ENCODE assay signal across 10 cellular contexts in genomic region chr12:11555743-11556625, GRCh38.
DNase-seq lines count a peak whose midpoint lies in the region; ATAC-seq and TF ChIP-seq lines count a peak whose summit lies in the region.
"Had no signal": no experiment of that assay in that cellular context is flagged by ENCODE, and none has a peak within 500 bp of the region (broad histone marks: within the 10 kb centered on the region; RNA-seq: fewer than 3 reads in every experiment).

No MANE protein-coding gene starts in this region.

- POLR2A ChIA-PET in HEK293 (lab: Yijun Ruan, JAX): no interaction called here
- POLR2A ChIA-PET in activated naive CD8-positive, alpha-beta T cell treated with anti-CD3 and anti-CD28 coated beads, Interleukin-2, amount 10 ng/mL, durations not matched to agents 7 days and 5 days (lab: Charles Lee): interaction anchor here (0.6 to 2.6 kb wide), 2 partner anchors 8 to 10 kb away, joined by 4 to 17 read pairs; no protein-coding TSS in a partner anchor

- H3K27me3 Mint-ChIP-seq in CD4-positive, CD25-positive, alpha-beta regulatory T cell: peaks cover 21% of the 10 kb centered on the region
- peaks cover 7% of the 10 kb centered on the region for H3K27me3 Mint-ChIP-seq in activated naive CD8-positive, alpha-beta T cell treated with anti-CD3 and anti-CD28 coated beads, Interleukin-2, amount 10 ng/mL, durations not matched to agents 7 days and 5 days
- H3K27me3 Mint-ChIP-seq in mesothelial cell of epicardium (ENCODE audit: low read depth) (no peaks in the 10 kb centered on the region), neural progenitor cell (ENCODE audit: insufficient read depth, low read depth) (no peaks in the 10 kb centered on the region)
- H3K27me3 Mint-ChIP-seq: brain had no signal

- no peak overlapping the region for H3K4me2 ChIP-seq in neural progenitor cell

- peaks cover 5% of the 10 kb centered on the region for H3K27me3 ChIP-seq in CD4-positive, CD25-positive, alpha-beta regulatory T cell (ENCODE audit: control insufficient read depth, insufficient read depth, low read length)
- H3K27me3 ChIP-seq in SJCRH30 (no peaks in the 10 kb centered on the region), neural progenitor cell (no peaks in the 10 kb centered on the region)

- CTCF ChIA-PET in HEK293 (lab: Yijun Ruan, JAX): interaction anchor here (0.6 to 2.2 kb wide), 7 partner anchors 10 to 477 kb away, joined by 3 to 18 read pairs (median 4); no protein-coding TSS in a partner anchor

- peak overlapping the region; percentile 8 for H3K4me3 ChIP-seq in CD4-positive, CD25-positive, alpha-beta regulatory T cell (ENCODE audit: low read depth, low read length)
- H3K4me3 ChIP-seq in HEK293 (ENCODE audit: low read depth, low read length): no peak overlapping the region
- no peak overlapping the region for H3K4me3 ChIP-seq in SJCRH30
- H3K4me3 ChIP-seq in neural progenitor cell: no peak overlapping the region

- H4K20me1 ChIP-seq in neural progenitor cell (ENCODE audit: low read depth): no peaks in the 10 kb centered on the region

- no peaks in the 10 kb centered on the region for H3K36me3 ChIP-seq in CD4-positive, CD25-positive, alpha-beta regulatory T cell (ENCODE audit: control insufficient read depth, insufficient read depth, low read length)
- H3K36me3 ChIP-seq in HEK293 (ENCODE audit: control insufficient read depth in 2 of 2, insufficient read depth in 1 of 2, low read length in 2 of 2) (no peaks in the 10 kb centered on the region), SJCRH30 (no peaks in the 10 kb centered on the region), neural progenitor cell (no peaks in the 10 kb centered on the region)

- peak overlapping the region in 1 of 4 donors; percentile 47 for H3K4me3 Mint-ChIP-seq in CD4-positive, CD25-positive, alpha-beta regulatory T cell
- H3K4me3 Mint-ChIP-seq in activated naive CD8-positive, alpha-beta T cell treated with anti-CD3 and anti-CD28 coated beads, Interleukin-2, amount 10 ng/mL, durations not matched to agents 7 days and 5 days: peak overlapping the region; percentile 63
- H3K4me3 Mint-ChIP-seq in mesothelial cell of epicardium: no peak overlapping the region
- H3K4me3 Mint-ChIP-seq in neural progenitor cell: no peak overlapping the region

- H3K27ac Mint-ChIP-seq in CD4-positive, CD25-positive, alpha-beta regulatory T cell: no peak overlapping the region
- H3K27ac Mint-ChIP-seq in activated naive CD8-positive, alpha-beta T cell treated with anti-CD3 and anti-CD28 coated beads, Interleukin-2, amount 10 ng/mL, durations not matched to agents 7 days and 5 days: peak overlapping the region; percentile 56
- peak overlapping the region; percentile 62 for H3K27ac Mint-ChIP-seq in mesothelial cell of epicardium
- H3K27ac Mint-ChIP-seq in neural progenitor cell: no peak overlapping the region

- TF ChIP-seq CTCF in HEK293 (tag by site-specific recombination; IDR thresholded peaks at IDR 0.05) (no peak), mesothelial cell of epicardium (IDR thresholded peaks at IDR 0.05; ENCODE audit: unreplicated experiment) (no peak), neural progenitor cell (IDR thresholded peaks at IDR 0.05) (no peak)

- no peaks in the 10 kb centered on the region for H3K79me2 ChIP-seq in neural progenitor cell (ENCODE audit: low read depth)

- peaks cover 5 to 14% (median 10%) of the 10 kb centered on the region in 4 donors for H3K4me1 Mint-ChIP-seq in CD4-positive, CD25-positive, alpha-beta regulatory T cell
- peaks cover 21% of the 10 kb centered on the region for H3K4me1 Mint-ChIP-seq in activated naive CD8-positive, alpha-beta T cell treated with anti-CD3 and anti-CD28 coated beads, Interleukin-2, amount 10 ng/mL, durations not matched to agents 7 days and 5 days
- H3K4me1 Mint-ChIP-seq in mesothelial cell of epicardium (peaks cover 15% of the 10 kb centered on the region), neural progenitor cell (peaks cover 6% of the 10 kb centered on the region)

- no peaks in the 10 kb centered on the region for H3K36me3 Mint-ChIP-seq in CD4-positive, CD25-positive, alpha-beta regulatory T cell
- H3K36me3 Mint-ChIP-seq in activated naive CD8-positive, alpha-beta T cell treated with anti-CD3 and anti-CD28 coated beads, Interleukin-2, amount 10 ng/mL, durations not matched to agents 7 days and 5 days: no peaks in the 10 kb centered on the region
- H3K36me3 Mint-ChIP-seq in mesothelial cell of epicardium: no peaks in the 10 kb centered on the region
- H3K36me3 Mint-ChIP-seq in neural progenitor cell: no peaks in the 10 kb centered on the region
- H3K36me3 Mint-ChIP-seq: brain had no signal

- no peaks in the 10 kb centered on the region for H3K9me3 Mint-ChIP-seq in CD4-positive, CD25-positive, alpha-beta regulatory T cell
- H3K9me3 Mint-ChIP-seq in activated naive CD8-positive, alpha-beta T cell treated with anti-CD3 and anti-CD28 coated beads, Interleukin-2, amount 10 ng/mL, durations not matched to agents 7 days and 5 days: no peaks in the 10 kb centered on the region
- H3K9me3 Mint-ChIP-seq in mesothelial cell of epicardium (no peaks in the 10 kb centered on the region), neural progenitor cell (no peaks in the 10 kb centered on the region)
- H3K9me3 Mint-ChIP-seq: brain had no signal

- no peaks in the 10 kb centered on the region for H3K9me3 ChIP-seq in CD4-positive, CD25-positive, alpha-beta regulatory T cell (ENCODE audit: control insufficient read depth in 2 of 2, low read length in 2 of 2)
- H3K9me3 ChIP-seq in HEK293 (ENCODE audit: control insufficient read depth, insufficient read depth, low read depth, low read length): no peaks in the 10 kb centered on the region
- H3K9me3 ChIP-seq in SJCRH30 (replicated peaks): no peaks in the 10 kb centered on the region
- no peaks in the 10 kb centered on the region for H3K9me3 ChIP-seq in neural progenitor cell (ENCODE audit: low read depth)

- H2AFZ ChIP-seq in neural progenitor cell (replicated peaks): no peak overlapping the region

- H3F3A ChIP-seq in neural progenitor cell (ENCODE audit: low read depth): no peaks in the 10 kb centered on the region

- no peak overlapping the region for H3K9ac ChIP-seq in neural progenitor cell

- H3K27ac ChIP-seq in CD4-positive, CD25-positive, alpha-beta regulatory T cell (ENCODE audit: insufficient read depth, low read length, poor library complexity, severe bottlenecking): no peak overlapping the region
- H3K27ac ChIP-seq in HEK293 (ENCODE audit: extremely low read depth, low read depth, low read length) (no peak overlapping the region), SJCRH30 (no peak overlapping the region), neural progenitor cell (no peak overlapping the region)

- DNase-seq in CD4-positive, CD25-positive, alpha-beta regulatory T cell: no peak
- DNase-seq in activated naive CD8-positive, alpha-beta T cell treated with anti-CD3 and anti-CD28 coated beads, Interleukin-2, amount 10 ng/mL, durations not matched to agents 7 days and 5 days: no peak
- DNase-seq in mesothelial cell of epicardium (ENCODE audit: low spot score in 2 of 2, unreplicated experiment in 2 of 2) (no peak), SJCRH30 (no peak), neural progenitor cell (ENCODE audit: low spot score) (no peak)
- DNase-seq in stimulated activated CD4-positive, alpha-beta T cell treated with anti-CD3 and anti-CD28 coated beads, Interleukin-4, amount 100 ng/mL, for 24 hours: no peak

- no peak for ATAC-seq in CD4-positive, CD25-positive, alpha-beta regulatory T cell (ENCODE audit: low read depth in 2 of 2)
- peak; percentile 34 for ATAC-seq in activated naive CD8-positive, alpha-beta T cell treated with anti-CD3 and anti-CD28 coated beads, Interleukin-2, amount 10 ng/mL, durations not matched to agents 7 days and 5 days (ENCODE audit: low read depth)
- no peak for ATAC-seq in GM19397 (IDR thresholded peaks at IDR 0.05; ENCODE audit: unreplicated experiment)
- ATAC-seq: Panc1 had no signal

- H3K4me1 ChIP-seq in CD4-positive, CD25-positive, alpha-beta regulatory T cell (ENCODE audit: control insufficient read depth, insufficient read depth, low read length, poor library complexity, severe bottlenecking): no peaks in the 10 kb centered on the region
- H3K4me1 ChIP-seq in HEK293 (ENCODE audit: control insufficient read depth, insufficient read depth, low read length): no peaks in the 10 kb centered on the region
- H3K4me1 ChIP-seq in SJCRH30: no peaks in the 10 kb centered on the region
- H3K4me1 ChIP-seq in neural progenitor cell: peaks cover 6% of the 10 kb centered on the region

TF ChIP-seq in HEK293, 187 proteins besides CTCF, POLR2A, EP300 and RAD21:
- TF ChIP-seq ZNF23 (tag by site-specific recombination; IDR thresholded peaks at IDR 0.05; ENCODE audit: borderline replicate concordance): no peak
- TF ChIP-seq ZNF660 (tag by site-specific recombination; IDR thresholded peaks at IDR 0.05): peak; percentile 83
- peak; percentile 24; the same call in 1 of the 2 replicates for TF ChIP-seq GLIS1 (tag by site-specific recombination; IDR thresholded peaks at IDR 0.05)
- peak; percentile 88 for TF ChIP-seq EGR2 (tag by site-specific recombination; IDR thresholded peaks at IDR 0.05; ENCODE audit: low read depth)
- no peak for TF ChIP-seq ZNF76 (tag by site-specific recombination; IDR thresholded peaks at IDR 0.05; ENCODE audit: borderline replicate concordance, low read depth)
- TF ChIP-seq ZNF341 (tag by site-specific recombination; IDR thresholded peaks at IDR 0.05; ENCODE audit: low read depth): peak; percentile 50
- 0 out of 2 replicates have a peak, but pooled peaks have one; percentile 15 for TF ChIP-seq OSR2 (tag by site-specific recombination; IDR thresholded peaks at IDR 0.05)
- peak; percentile 78 for TF ChIP-seq ZFHX2 (tag by site-specific recombination; conservative IDR thresholded peaks at IDR 0.05)
- TF ChIP-seq ZBTB17 (tag by site-specific recombination; IDR thresholded peaks at IDR 0.05): peak; percentile 29; the same call in 1 of the 2 replicates

Comparison
In these comparisons a context has a peak if more than half of its experiments do, and no peak if none do; other contexts are left out.
1. H3K27ac Mint-ChIP-seq: peak in activated naive CD8-positive, alpha-beta T cell treated with anti-CD3 and anti-CD28 coated beads, Interleukin-2, amount 10 ng/mL, durations not matched to agents 7 days and 5 days (single experiment) and mesothelial cell of epicardium (single experiment); none in CD4-positive, CD25-positive, alpha-beta regulatory T cell (0 of 3) and neural progenitor cell (single experiment).